In the genomic region with DNA sequence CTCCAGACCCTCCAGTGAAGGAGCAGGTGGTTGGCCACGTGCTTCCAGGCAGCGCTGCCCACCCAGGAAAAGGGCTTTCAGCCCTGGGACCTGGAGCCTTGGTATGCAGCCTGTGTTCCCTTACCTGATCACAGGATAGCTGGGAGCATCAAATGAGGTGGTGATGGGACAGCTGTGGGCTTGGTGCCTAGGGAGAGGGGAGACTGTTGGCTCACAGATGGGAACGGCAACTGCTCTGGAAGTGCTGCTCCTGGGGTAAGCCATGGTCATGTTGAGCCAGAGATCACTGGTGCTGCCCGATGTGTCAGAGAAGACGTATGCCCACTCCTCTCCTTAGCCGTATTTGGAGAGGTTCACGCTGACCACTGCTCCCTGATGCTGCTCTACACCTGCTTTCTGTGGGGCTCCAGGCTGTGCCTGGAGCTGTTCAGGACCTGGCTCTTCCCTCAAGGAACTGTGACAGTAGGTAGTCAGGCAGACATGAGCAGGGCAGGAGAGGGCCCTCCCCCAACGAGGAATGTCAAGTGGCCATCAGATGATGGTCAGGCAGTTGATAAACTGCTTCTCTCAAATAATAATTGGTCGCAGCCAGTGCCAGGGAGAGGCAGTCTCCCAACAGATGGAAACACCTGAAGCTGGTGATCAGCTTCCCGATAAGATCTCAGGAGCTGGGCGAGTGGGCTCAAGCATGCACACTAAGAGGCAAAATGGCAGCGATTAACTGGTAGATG, we compare ENCODE assay signal across 1 cellular context.
TF ChIP-seq lines count a peak whose summit lies in the region.

No MANE protein-coding gene starts in this region.

TF ChIP-seq in H1, 55 proteins besides CTCF, POLR2A, EP300 and RAD21:
- TF ChIP-seq SIN3A (conservative IDR thresholded peaks at IDR 0.05 in 1 of 2, IDR thresholded peaks at IDR 0.05 in 1 of 2; ENCODE audit: low read depth in 1 of 2, low read length in 2 of 2) (no peak), CBX8 (IDR thresholded peaks at IDR 0.05; ENCODE audit: borderline replicate concordance, low read depth, low read length) (no peak), SAP30 (IDR thresholded peaks at IDR 0.05; ENCODE audit: insufficient read depth, insufficient replicate concordance, low read length) (no peak), SUZ12 (IDR thresholded peaks at IDR 0.05; ENCODE audit: low read length) (no peak), TBP (IDR thresholded peaks at IDR 0.05; ENCODE audit: low read depth, low read length) (no peak), CTBP2 (IDR thresholded peaks at IDR 0.05; ENCODE audit: borderline replicate concordance, insufficient read depth, insufficient read length, low read length) (no peak), HDAC2 (IDR thresholded peaks at IDR 0.05; ENCODE audit: borderline replicate concordance in 1 of 2, low read depth in 2 of 2, low read length in 2 of 2) (no peak)
